1 cellular context compared by ENCODE assay signal in the genomic region with DNA sequence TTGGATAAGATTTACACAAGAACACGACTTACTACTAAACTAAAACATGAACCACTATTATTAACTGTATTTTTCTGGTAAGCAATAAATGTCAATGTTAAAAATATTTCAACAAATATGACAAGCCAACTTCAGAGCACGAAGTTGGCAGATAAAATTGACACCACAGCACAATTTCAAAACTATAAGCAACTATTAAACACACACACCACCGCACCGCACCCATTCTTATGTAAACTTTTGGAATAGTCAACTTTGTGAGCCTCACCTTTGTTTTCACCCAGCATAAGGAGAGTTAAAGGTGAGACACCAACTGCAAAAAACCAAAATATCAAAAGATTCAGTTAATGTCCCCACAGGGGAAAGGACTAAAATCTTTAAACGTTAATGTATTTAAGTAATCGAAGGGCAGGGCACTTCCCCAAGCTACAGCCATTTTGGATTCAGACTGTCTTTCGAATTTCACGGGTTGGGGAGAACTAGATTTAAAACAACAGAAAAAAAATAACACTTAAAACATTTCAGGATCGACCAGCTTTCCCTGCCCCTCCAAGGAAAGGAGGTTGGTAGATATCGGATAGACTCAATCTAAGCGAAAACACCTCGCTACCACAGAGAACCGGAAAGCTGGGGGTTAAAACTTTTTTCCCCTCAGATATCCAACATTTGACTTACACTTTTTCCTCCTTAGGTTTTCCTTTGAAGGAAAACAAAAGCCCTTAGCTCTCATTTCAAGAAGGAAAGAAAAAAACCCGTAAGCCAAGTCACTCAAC.
TF ChIP-seq lines count a peak whose summit lies in the region.

No MANE protein-coding gene starts in this region.

TF ChIP-seq in endothelial cell of umbilical vein, 7 proteins besides CTCF, POLR2A, EP300 and RAD21:
- TF ChIP-seq GATA2 (IDR thresholded peaks at IDR 0.05; ENCODE audit: insufficient read depth, insufficient read length, low read depth, low read length) (no peak), POLR2AphosphoS5 (IDR thresholded peaks at IDR 0.05; ENCODE audit: insufficient read depth, low read depth, low read length) (no peak), EZH2 (IDR thresholded peaks at IDR 0.05; ENCODE audit: borderline replicate concordance, low read depth, low read length, severe bottlenecking) (no peak), FOS (IDR thresholded peaks at IDR 0.05; ENCODE audit: borderline replicate concordance, insufficient read depth, low read length) (no peak), MYC (IDR thresholded peaks at IDR 0.05; ENCODE audit: low read depth, low read length) (no peak), JUN (IDR thresholded peaks at IDR 0.05; ENCODE audit: borderline replicate concordance, insufficient read depth, insufficient read length, low read depth) (no peak)
- TF ChIP-seq, protein P1, sequence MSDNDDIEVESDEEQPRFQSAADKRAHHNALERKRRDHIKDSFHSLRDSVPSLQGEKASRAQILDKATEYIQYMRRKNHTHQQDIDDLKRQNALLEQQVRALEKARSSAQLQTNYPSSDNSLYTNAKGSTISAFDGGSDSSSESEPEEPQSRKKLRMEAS (IDR thresholded peaks at IDR 0.05; ENCODE audit: insufficient read depth, insufficient read length): no peak
